ENCODE assay signal across 21 cellular contexts in the genomic region with DNA sequence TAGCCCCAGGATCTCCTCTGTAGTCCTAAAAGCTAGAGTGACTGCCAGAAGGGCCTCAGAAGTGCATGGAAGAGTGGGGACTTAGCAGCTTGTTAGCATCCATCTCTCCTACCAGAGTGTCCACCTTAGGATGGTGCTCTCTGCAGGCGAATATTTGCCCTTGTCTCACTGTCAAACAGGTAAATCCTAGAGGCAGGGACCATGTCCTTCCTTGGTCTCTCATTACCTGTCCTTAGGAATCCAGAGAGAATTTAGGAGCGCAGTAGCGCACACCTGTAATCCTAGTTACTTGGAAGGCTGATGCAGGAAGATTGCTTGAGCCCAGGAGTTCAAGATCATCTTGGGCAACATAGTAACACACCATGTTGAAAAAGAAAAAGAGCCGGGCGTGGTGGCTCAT.
"Had no signal": no experiment of that assay in that cellular context is flagged by ENCODE, and none has a peak within 500 bp of the region (broad histone marks: within the 10 kb centered on the region; RNA-seq: fewer than 3 reads in every experiment).

No MANE protein-coding gene starts in this region.

- H3K4me3 ChIP-seq: MG63 had no signal

- ATAC-seq: HepG2 had no signal

- DNase-seq: IMR-90, Karpas-422, KG1, MG63, NCI-H1092, NCI-H1105 treated with DMSO at 0.1 percent for 48 hours, NCI-H1417 treated with DMSO at 0.1 percent for 48 hours, NCI-H146, NCI-H187 treated with DMSO at 0.1 percent for 48 hours, NCI-H2029 treated with DMSO at 0.1 percent for 48 hours, NCI-H2227 treated with DMSO at 0.1 percent for 48 hours, NCI-H446, NCI-H510A, NCI-H524 treated with DMSO at 0.1 percent for 48 hours, NCI-H69, NCI-H774, RPMI8226, SHP77, SK-N-SH, SW 1271 had no signal

- H3K27me3 ChIP-seq: MG63 had no signal
